In the genomic region with DNA sequence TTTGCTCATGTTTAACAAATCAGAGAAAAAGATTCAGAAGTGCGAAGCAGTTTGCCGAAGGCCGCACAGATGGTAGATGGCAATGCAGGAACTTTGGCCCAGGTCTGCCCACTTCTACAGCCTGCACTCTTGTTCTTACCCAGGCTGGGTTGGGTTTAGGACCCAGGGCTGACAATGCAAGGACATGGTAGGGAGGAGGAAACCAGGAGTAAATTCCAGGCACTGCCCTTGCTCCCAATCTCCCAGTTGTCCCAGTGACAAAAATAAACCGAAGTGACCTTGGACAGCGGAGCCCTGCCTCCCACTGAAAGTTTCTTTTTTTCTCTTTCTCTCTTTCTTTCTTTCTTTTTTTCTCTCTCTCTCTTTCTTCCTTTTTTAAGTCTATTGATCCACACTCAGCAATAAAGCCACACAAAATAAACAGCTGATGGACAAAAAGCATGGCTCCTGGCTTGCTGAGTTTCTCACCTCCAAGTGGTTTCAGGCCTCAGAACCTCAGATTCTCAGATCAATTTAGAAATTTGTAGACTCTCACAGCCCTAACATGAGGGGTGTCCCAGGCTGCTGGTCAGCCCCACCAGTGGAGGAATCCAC, we compare ENCODE assay signal across 17 cellular contexts. TPM values are rescaled to one million over a fixed set of nuclear protein-coding genes. Genes with fewer than 3 reads are reported as not detected.
DNase-seq lines count a peak whose midpoint lies in the region; ATAC-seq and TF ChIP-seq lines count a peak whose summit lies in the region.
"Had no signal": no experiment of that assay in that cellular context is flagged by ENCODE, and none has a peak within 500 bp of the region (broad histone marks: within the 10 kb centered on the region; RNA-seq: fewer than 3 reads in every experiment).

No MANE protein-coding gene starts in this region.

- peaks cover 6% of the 10 kb centered on the region for H3K27me3 Mint-ChIP-seq in CD4-positive, CD25-positive, alpha-beta regulatory T cell
- H3K27me3 Mint-ChIP-seq in activated B cell treated with CpG ODN at 0.5 μM for 24 hours, result no peaks in the 10 kb centered on the region
- peaks cover 19% of the 10 kb centered on the region for H3K27me3 Mint-ChIP-seq in activated CD4-positive, alpha-beta memory T cell treated with anti-CD3 and anti-CD28 coated beads, Interleukin-2, amount 10 ng/mL, durations not matched to agents 7 days and 5 days

- H3K79me2 ChIP-seq in trophoblast cell (ENCODE audit: control insufficient read depth, insufficient read depth, low read length, poor library complexity), result no peaks in the 10 kb centered on the region

- H2BK5ac ChIP-seq in trophoblast cell (ENCODE audit: low read depth, low read length, poor library complexity), result no peak overlapping the region

- H3K79me1 ChIP-seq in trophoblast cell (ENCODE audit: low read length), result no peaks in the 10 kb centered on the region

- no peak for ATAC-seq in CD4-positive, CD25-positive, alpha-beta regulatory T cell (ENCODE audit: low read depth in 2 of 2)
- ATAC-seq in activated B cell treated with CpG ODN at 0.5 μM for 24 hours (ENCODE audit: low read depth) (no peak), GM21723 (IDR thresholded peaks at IDR 0.05; ENCODE audit: unreplicated experiment) (no peak)
- ATAC-seq: activated T-cell treated with anti-CD3 and anti-CD28 coated beads, Interleukin-2, amount 50 U/mL, for 4 hours; gastrocnemius medialis had no signal

- H3K18ac ChIP-seq in trophoblast cell (ENCODE audit: low read length), result no peak overlapping the region

- no peak overlapping the region for H3K4me3 Mint-ChIP-seq in CD4-positive, CD25-positive, alpha-beta regulatory T cell
- H3K4me3 Mint-ChIP-seq in activated B cell treated with CpG ODN at 0.5 μM for 24 hours, result peak overlapping the region; percentile 55
- no peak overlapping the region for H3K4me3 Mint-ChIP-seq in activated CD4-positive, alpha-beta memory T cell treated with anti-CD3 and anti-CD28 coated beads, Interleukin-2, amount 10 ng/mL, durations not matched to agents 7 days and 5 days
- H3K4me3 Mint-ChIP-seq: activated T-cell treated with anti-CD3 and anti-CD28 coated beads, Interleukin-2, amount 50 U/mL, for 4 hours had no signal

- H3K4ac ChIP-seq in trophoblast cell (ENCODE audit: low read depth, low read length), result no peak overlapping the region

- no peaks in the 10 kb centered on the region for H3K4me1 ChIP-seq in CD4-positive, CD25-positive, alpha-beta regulatory T cell (ENCODE audit: control insufficient read depth, insufficient read depth, low read length, poor library complexity, severe bottlenecking)
- peaks cover 5% of the 10 kb centered on the region in 2 experiments for H3K4me1 ChIP-seq in trophoblast cell (ENCODE audit: control insufficient read depth in 1 of 2, insufficient read depth in 2 of 2, low read length in 2 of 2)

- peak overlapping the region; percentile 17 for H4K91ac ChIP-seq in trophoblast cell (ENCODE audit: low read depth, low read length)

- no peaks in the 10 kb centered on the region for H3K27me3 ChIP-seq in CD4-positive, CD25-positive, alpha-beta regulatory T cell (ENCODE audit: control insufficient read depth, insufficient read depth, low read length)
- no peaks in the 10 kb centered on the region for H3K27me3 ChIP-seq in trophoblast cell (ENCODE audit: insufficient read depth, low read length)
- H3K27me3 ChIP-seq: gastrocnemius medialis, thyroid gland had no signal

- H3K27ac ChIP-seq in CD4-positive, CD25-positive, alpha-beta regulatory T cell (ENCODE audit: insufficient read depth, low read length, poor library complexity, severe bottlenecking), result no peak overlapping the region
- H3K27ac ChIP-seq in trophoblast cell (ENCODE audit: low read depth, low read length), result no peak overlapping the region

- WGBS in trophoblast cell (ENCODE audit: extremely low coverage, insufficient coverage, insufficient read length), result no CpG with 5 or more reads among the region's 5 CpGs

- no peak overlapping the region for H4K8ac ChIP-seq in trophoblast cell (ENCODE audit: low read depth, low read length)

- no peak overlapping the region for H2AFZ ChIP-seq in trophoblast cell (ENCODE audit: insufficient read depth, low read length, poor library complexity)

- H2AK5ac ChIP-seq in trophoblast cell (ENCODE audit: low read length), result no peak overlapping the region

- no peak overlapping the region for H2BK12ac ChIP-seq in trophoblast cell (ENCODE audit: low read length)

- TF ChIP-seq CTCF in activated B cell treated with CpG ODN at 0.5 μM for 24 hours (IDR thresholded peaks at IDR 0.05), result no peak

- no peak overlapping the region for H3K4me2 ChIP-seq in trophoblast cell (ENCODE audit: low read length)

- peak overlapping the region in 2 of 3 donors; percentile 38 to 71 for H3K27ac Mint-ChIP-seq in CD4-positive, CD25-positive, alpha-beta regulatory T cell
- peak overlapping the region; percentile 87 for H3K27ac Mint-ChIP-seq in activated B cell treated with CpG ODN at 0.5 μM for 24 hours
- no peak overlapping the region for H3K27ac Mint-ChIP-seq in activated CD4-positive, alpha-beta memory T cell treated with anti-CD3 and anti-CD28 coated beads, Interleukin-2, amount 10 ng/mL, durations not matched to agents 7 days and 5 days

- no peaks in the 10 kb centered on the region for H3K9me3 ChIP-seq in CD4-positive, CD25-positive, alpha-beta regulatory T cell (ENCODE audit: control insufficient read depth in 2 of 2, low read length in 2 of 2)
- no peaks in the 10 kb centered on the region for H3K9me3 ChIP-seq in trophoblast cell (ENCODE audit: insufficient read depth, low read depth, low read length)
- H3K9me3 ChIP-seq: gastrocnemius medialis, thyroid gland had no signal

- H3K4me3 ChIP-seq in CD4-positive, CD25-positive, alpha-beta regulatory T cell (ENCODE audit: low read depth, low read length), result no peak overlapping the region
- no peak overlapping the region for H3K4me3 ChIP-seq in trophoblast cell (ENCODE audit: low read depth, low read length)
- H3K4me3 ChIP-seq: gastrocnemius medialis, thyroid gland had no signal

- intact Hi-C loops in activated B cell treated with CpG ODN at 0.5 μM for 24 hours (cut with micrococcal nuclease), result loop anchor here (1.0 to 5.0 kb wide), 4 partner anchors 18 to 493 kb away; no protein-coding TSS in a partner anchor

- H3K9me3 Mint-ChIP-seq in CD4-positive, CD25-positive, alpha-beta regulatory T cell, result peaks cover 0 to 4% (median 0%) of the 10 kb centered on the region in 7 donors
- H3K9me3 Mint-ChIP-seq in activated B cell treated with CpG ODN at 0.5 μM for 24 hours, result no peaks in the 10 kb centered on the region
- no peaks in the 10 kb centered on the region for H3K9me3 Mint-ChIP-seq in activated CD4-positive, alpha-beta memory T cell treated with anti-CD3 and anti-CD28 coated beads, Interleukin-2, amount 10 ng/mL, durations not matched to agents 7 days and 5 days
- H3K9me3 Mint-ChIP-seq: activated T-cell treated with anti-CD3 and anti-CD28 coated beads, Interleukin-2, amount 50 U/mL, for 4 hours had no signal

- no peak overlapping the region for H3K9ac ChIP-seq in trophoblast cell (ENCODE audit: low read length)

- H3K36me3 ChIP-seq in CD4-positive, CD25-positive, alpha-beta regulatory T cell (ENCODE audit: control insufficient read depth, insufficient read depth, low read length), result no peaks in the 10 kb centered on the region
- no peaks in the 10 kb centered on the region for H3K36me3 ChIP-seq in trophoblast cell (ENCODE audit: control insufficient read depth in 1 of 2, insufficient read depth in 2 of 2, low read length in 2 of 2)
- H3K36me3 ChIP-seq: gastrocnemius medialis, thyroid gland had no signal

- H2BK120ac ChIP-seq in trophoblast cell (ENCODE audit: insufficient read depth, low read length, poor library complexity), result no peak overlapping the region

- CTCF ChIA-PET in activated B cell treated with CpG ODN at 0.5 μM for 24 hours (lab: Charles Lee), result interaction anchor here (0.8 to 5.4 kb wide), 15 partner anchors 9 to 450 kb away, joined by 3 to 156 read pairs (median 15); a partner anchor contains a TSS
- CTCF ChIA-PET in activated CD4-positive, alpha-beta memory T cell treated with anti-CD3 and anti-CD28 coated beads, Interleukin-2, amount 10 ng/mL, durations not matched to agents 7 days and 5 days (lab: Charles Lee), result interaction anchor here (0.5 to 4.9 kb wide), 7 partner anchors 10 to 453 kb away, joined by 3 to 71 read pairs (median 8); no protein-coding TSS in a partner anchor

- H3K14ac ChIP-seq in trophoblast cell (ENCODE audit: low read length), result no peak overlapping the region

- no peak overlapping the region for H3K23ac ChIP-seq in trophoblast cell (ENCODE audit: low read length)

- peaks cover 0 to 18% (median 11%) of the 10 kb centered on the region in 4 donors for H3K4me1 Mint-ChIP-seq in CD4-positive, CD25-positive, alpha-beta regulatory T cell
- H3K4me1 Mint-ChIP-seq in activated B cell treated with CpG ODN at 0.5 μM for 24 hours, result peaks cover 58% of the 10 kb centered on the region
- peaks cover 24% of the 10 kb centered on the region for H3K4me1 Mint-ChIP-seq in activated CD4-positive, alpha-beta memory T cell treated with anti-CD3 and anti-CD28 coated beads, Interleukin-2, amount 10 ng/mL, durations not matched to agents 7 days and 5 days

- POLR2A ChIA-PET in activated B cell treated with CpG ODN at 0.5 μM for 24 hours (lab: Charles Lee), result interaction anchor here (0.5 to 5.3 kb wide), 15 partner anchors 11 to 368 kb away, joined by 3 to 145 read pairs (median 4); a partner anchor contains a TSS
- POLR2A ChIA-PET in activated CD4-positive, alpha-beta memory T cell treated with anti-CD3 and anti-CD28 coated beads, Interleukin-2, amount 10 ng/mL, durations not matched to agents 7 days and 5 days (lab: Charles Lee), result interaction anchor here (1.9 to 3.0 kb wide), 3 partner anchors 33 to 348 kb away, joined by 5 to 18 read pairs (median 8); a partner anchor contains a TSS

- H3K36me3 Mint-ChIP-seq in CD4-positive, CD25-positive, alpha-beta regulatory T cell, result no peaks in the 10 kb centered on the region
- no peaks in the 10 kb centered on the region for H3K36me3 Mint-ChIP-seq in activated B cell treated with CpG ODN at 0.5 μM for 24 hours (ENCODE audit: low read depth)
- H3K36me3 Mint-ChIP-seq in activated CD4-positive, alpha-beta memory T cell treated with anti-CD3 and anti-CD28 coated beads, Interleukin-2, amount 10 ng/mL, durations not matched to agents 7 days and 5 days (ENCODE audit: low read depth), result no peaks in the 10 kb centered on the region

- no peak for DNase-seq in CD4-positive, CD25-positive, alpha-beta regulatory T cell
- no peak for DNase-seq in activated B cell treated with CpG ODN at 0.5 μM for 24 hours
- DNase-seq in hepatic stellate cell (ENCODE audit: low spot score), result peak; percentile 75
- no peak for DNase-seq in trophoblast cell
- no peak for DNase-seq in amygdala (lab: John Stamatoyannopoulos, UW)
- no peak for DNase-seq in NCI-H2171 (lab: John Stamatoyannopoulos, UW)
- no peak for DNase-seq in activated CD4-positive, alpha-beta memory T cell treated with anti-CD3 and anti-CD28 coated beads, Interleukin-2, amount 10 ng/mL, durations not matched to agents 7 days and 5 days
- DNase-seq: activated CD4-positive, alpha-beta T cell treated with anti-CD3 and anti-CD28 coated beads for 4 hours; activated T-cell treated with anti-CD3 and anti-CD28 coated beads, Interleukin-2, amount 50 U/mL, for 4 hours; MM.1S; NCI-H2029; NCI-H774; posterior cingulate gyrus; thyroid gland had no signal

- H4K12ac ChIP-seq in trophoblast cell (ENCODE audit: low read depth, low read length), result no peak overlapping the region

RNA-seq across cellular contexts. Expression of a gene that starts 33.5 kb away (rescaled TPM):
- total RNA-seq in CD4-positive, CD25-positive, alpha-beta regulatory T cell, result 56.6 TPM
- 10 to 100 TPM; 13.5 to 22.8 (median 19.5) TPM for polyA plus RNA-seq in CD4-positive, CD25-positive, alpha-beta regulatory T cell
- 176 and 207 TPM in 2 replicates for total RNA-seq in activated B cell treated with CpG ODN at 0.5 μM for 24 hours
- 6.4 and 8.1 TPM in 2 replicates for polyA plus RNA-seq in trophoblast cell (2013)
- total RNA-seq in activated CD4-positive, alpha-beta memory T cell treated with anti-CD3 and anti-CD28 coated beads, Interleukin-2, amount 10 ng/mL, durations not matched to agents 7 days and 5 days, result 10 to 100 TPM; 40.8 to 41.7 TPM

RNA-seq across cellular contexts. Expression of a gene that starts 42.4 kb away (rescaled TPM):
- not detected for total RNA-seq in CD4-positive, CD25-positive, alpha-beta regulatory T cell
- polyA plus RNA-seq in CD4-positive, CD25-positive, alpha-beta regulatory T cell, result not detected
- 0.22 and 0.42 TPM in 2 replicates for total RNA-seq in activated B cell treated with CpG ODN at 0.5 μM for 24 hours
- polyA plus RNA-seq in trophoblast cell (2013), result 4.4 and 4.6 TPM in 2 replicates
- total RNA-seq in activated CD4-positive, alpha-beta memory T cell treated with anti-CD3 and anti-CD28 coated beads, Interleukin-2, amount 10 ng/mL, durations not matched to agents 7 days and 5 days, result not detected
- total RNA-seq: activated T-cell treated with anti-CD3 and anti-CD28 coated beads, Interleukin-2, amount 50 U/mL, for 4 hours had no signal
- polyA plus RNA-seq: AG04450 had no signal
